In the genomic region with DNA sequence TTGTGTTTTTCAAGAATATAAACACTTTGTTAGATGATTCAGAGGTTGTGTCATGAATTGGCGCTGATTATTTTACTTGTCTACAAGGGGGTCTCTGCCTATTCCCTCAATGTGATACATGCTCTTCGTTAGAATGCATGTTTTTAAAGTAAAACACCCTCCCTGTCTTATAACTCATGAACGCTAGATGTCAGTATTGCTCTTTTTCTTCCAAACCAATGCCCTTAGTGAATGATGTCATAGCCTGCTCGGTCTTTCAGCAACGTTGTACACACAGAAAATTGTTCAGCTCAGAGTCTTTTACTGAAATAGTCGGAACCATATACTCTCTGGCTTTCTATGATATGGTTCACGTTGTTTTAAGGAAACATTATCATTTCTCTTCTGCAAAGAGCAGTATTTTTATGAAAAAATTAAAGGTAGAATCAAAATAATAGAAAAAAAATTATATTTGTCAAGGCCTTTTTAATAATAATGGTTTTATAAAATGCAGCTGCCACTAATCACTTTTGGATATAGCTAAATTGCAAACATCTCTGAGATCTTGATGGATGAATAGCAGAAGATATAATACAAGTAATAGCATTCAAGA, we compare ENCODE assay signal across 8 cellular contexts.
DNase-seq lines count a peak whose midpoint lies in the region; ATAC-seq and FAIRE-seq lines count a peak whose summit lies in the region.

No MANE protein-coding gene starts in this region.

- H3K27me3 Mint-ChIP-seq in activated naive CD8-positive, alpha-beta T cell treated with anti-CD3 and anti-CD28 coated beads, Interleukin-2, amount 10 ng/mL, durations not matched to agents 7 days and 5 days: peaks cover 2% of the 10 kb centered on the region
- no peaks in the 10 kb centered on the region for H3K27me3 Mint-ChIP-seq in activated naive CD8-positive, alpha-beta T cell treated with anti-CD3 and anti-CD28 coated beads for 36 hours
- no peaks in the 10 kb centered on the region for H3K27me3 Mint-ChIP-seq in central memory CD8-positive, alpha-beta T cell

- peak; percentile 73 for ATAC-seq in activated naive CD8-positive, alpha-beta T cell treated with anti-CD3 and anti-CD28 coated beads, Interleukin-2, amount 10 ng/mL, durations not matched to agents 7 days and 5 days (ENCODE audit: low read depth)
- ATAC-seq in GM21786 (IDR thresholded peaks at IDR 0.05; ENCODE audit: unreplicated experiment): peak; percentile 96
- ATAC-seq in central memory CD8-positive, alpha-beta T cell (replicated peaks; ENCODE audit: extremely low read depth, poor library complexity, severe bottlenecking): peak; percentile 36

- peaks cover 3% of the 10 kb centered on the region for H3K4me1 Mint-ChIP-seq in activated naive CD8-positive, alpha-beta T cell treated with anti-CD3 and anti-CD28 coated beads, Interleukin-2, amount 10 ng/mL, durations not matched to agents 7 days and 5 days
- peaks cover 3% of the 10 kb centered on the region for H3K4me1 Mint-ChIP-seq in activated naive CD8-positive, alpha-beta T cell treated with anti-CD3 and anti-CD28 coated beads for 36 hours
- H3K4me1 Mint-ChIP-seq in central memory CD8-positive, alpha-beta T cell: no peaks in the 10 kb centered on the region

- no peak for DNase-seq in activated naive CD8-positive, alpha-beta T cell treated with anti-CD3 and anti-CD28 coated beads, Interleukin-2, amount 10 ng/mL, durations not matched to agents 7 days and 5 days
- DNase-seq in activated naive CD8-positive, alpha-beta T cell treated with anti-CD3 and anti-CD28 coated beads for 36 hours: no peak
- DNase-seq in HuH-7 (ENCODE audit: low spot score) (peak; percentile 23), NOMO-1 treated with dmso at 0.1 percent for 144 hours (lab: John Stamatoyannopoulos, UW; ENCODE audit: unreplicated experiment) (peak; percentile 16), left kidney (ENCODE audit: low read depth, low spot score) (peak; percentile 91), urothelium cell line (ENCODE audit: low spot score) (peak; percentile 41)
- DNase-seq in central memory CD8-positive, alpha-beta T cell (ENCODE audit: low spot score in 2 of 2): no peak

- no peak for FAIRE-seq in urothelium cell line (lab: Jason Lieb, UNC)

- POLR2A ChIA-PET in activated naive CD8-positive, alpha-beta T cell treated with anti-CD3 and anti-CD28 coated beads, Interleukin-2, amount 10 ng/mL, durations not matched to agents 7 days and 5 days (lab: Charles Lee): no interaction called here

- H3K36me3 Mint-ChIP-seq in activated naive CD8-positive, alpha-beta T cell treated with anti-CD3 and anti-CD28 coated beads, Interleukin-2, amount 10 ng/mL, durations not matched to agents 7 days and 5 days: no peaks in the 10 kb centered on the region
- H3K36me3 Mint-ChIP-seq in activated naive CD8-positive, alpha-beta T cell treated with anti-CD3 and anti-CD28 coated beads for 36 hours: no peaks in the 10 kb centered on the region
- H3K36me3 Mint-ChIP-seq in central memory CD8-positive, alpha-beta T cell (ENCODE audit: insufficient read depth): no peaks in the 10 kb centered on the region

- H3K4me3 Mint-ChIP-seq in activated naive CD8-positive, alpha-beta T cell treated with anti-CD3 and anti-CD28 coated beads, Interleukin-2, amount 10 ng/mL, durations not matched to agents 7 days and 5 days: no peak overlapping the region
- H3K4me3 Mint-ChIP-seq in activated naive CD8-positive, alpha-beta T cell treated with anti-CD3 and anti-CD28 coated beads for 36 hours: no peak overlapping the region
- no peak overlapping the region for H3K4me3 Mint-ChIP-seq in central memory CD8-positive, alpha-beta T cell

- H3K9me3 Mint-ChIP-seq in activated naive CD8-positive, alpha-beta T cell treated with anti-CD3 and anti-CD28 coated beads, Interleukin-2, amount 10 ng/mL, durations not matched to agents 7 days and 5 days: no peaks in the 10 kb centered on the region
- no peaks in the 10 kb centered on the region for H3K9me3 Mint-ChIP-seq in activated naive CD8-positive, alpha-beta T cell treated with anti-CD3 and anti-CD28 coated beads for 36 hours
- H3K9me3 Mint-ChIP-seq in central memory CD8-positive, alpha-beta T cell: no peaks in the 10 kb centered on the region

- H3K27ac Mint-ChIP-seq in activated naive CD8-positive, alpha-beta T cell treated with anti-CD3 and anti-CD28 coated beads, Interleukin-2, amount 10 ng/mL, durations not matched to agents 7 days and 5 days: no peak overlapping the region
- H3K27ac Mint-ChIP-seq in activated naive CD8-positive, alpha-beta T cell treated with anti-CD3 and anti-CD28 coated beads for 36 hours: no peak overlapping the region
- H3K27ac Mint-ChIP-seq in central memory CD8-positive, alpha-beta T cell (ENCODE audit: low read depth): no peak overlapping the region

Comparison
In these comparisons a context has a peak if more than half of its experiments do, and no peak if none do; other contexts are left out.
1. ATAC-seq: peak in every context shown above with its lines; median percentile 96 in GM21786; 73 in activated naive CD8-positive, alpha-beta T cell treated with anti-CD3 and anti-CD28 coated beads, Interleukin-2, amount 10 ng/mL, durations not matched to agents 7 days and 5 days; 36 in central memory CD8-positive, alpha-beta T cell.
2. DNase-seq: peak in HuH-7 (single experiment), NOMO-1 treated with dmso at 0.1 percent for 144 hours (single experiment), left kidney (single experiment) and urothelium cell line (single experiment); none in activated naive CD8-positive, alpha-beta T cell treated with anti-CD3 and anti-CD28 coated beads, Interleukin-2, amount 10 ng/mL, durations not matched to agents 7 days and 5 days (single experiment), activated naive CD8-positive, alpha-beta T cell treated with anti-CD3 and anti-CD28 coated beads for 36 hours (single experiment) and central memory CD8-positive, alpha-beta T cell (0 of 2).